ENCODE assay signal across 22 cellular contexts in genomic region chr18:1604751-1605150, GRCh38.
DNase-seq lines count a peak whose midpoint lies in the region; ATAC-seq, FAIRE-seq and TF ChIP-seq lines count a peak whose summit lies in the region.
"Had no signal": no experiment of that assay in that cellular context is flagged by ENCODE, and none has a peak within 500 bp of the region (broad histone marks: within the 10 kb centered on the region; RNA-seq: fewer than 3 reads in every experiment).

No MANE protein-coding gene starts in this region.

- no peak overlapping the region for H2BK5ac ChIP-seq in H1 (ENCODE audit: low read depth, low read length)

- H2BK12ac ChIP-seq in H1 (ENCODE audit: low read depth, low read length) = no peak overlapping the region

- H2AFZ ChIP-seq in PC-9 (peak overlapping the region; percentile 67), H1 (ENCODE audit: low read length) (peak overlapping the region; percentile 85; the same call in 1 of the 2 replicates)
- H2AFZ ChIP-seq: GM23248 had no signal

- ATAC-seq in GM21367 (IDR thresholded peaks at IDR 0.05; ENCODE audit: unreplicated experiment) (no peak), HG02588 (IDR thresholded peaks at IDR 0.05; ENCODE audit: unreplicated experiment) (no peak)
- ATAC-seq: GM12878, HCT116 had no signal

- no peak overlapping the region for H2AK5ac ChIP-seq in H1 (ENCODE audit: low read depth, low read length)

- BruUV-seq in PC-9 (replicated peaks; lab: Mats Ljungman, UMichigan) = no TSS peak

- H2BK20ac ChIP-seq in H1 (ENCODE audit: low read length) = no peak overlapping the region

- TF ChIP-seq POLR2A in H1 (IDR thresholded peaks at IDR 0.05; ENCODE audit: control extremely low read depth in 1 of 2, low read depth in 2 of 2, low read length in 2 of 2) = no peak

- H3K9me2 ChIP-seq in PC-9 (ENCODE audit: insufficient read depth) = no peaks in the 10 kb centered on the region

- no peak overlapping the region for H4K8ac ChIP-seq in H1 (ENCODE audit: extremely low read depth, insufficient read depth, low read length)

- no peaks in the 10 kb centered on the region for H3K23me2 ChIP-seq in H1 (ENCODE audit: low read depth, low read length)

- no peaks in the 10 kb centered on the region for H3K79me2 ChIP-seq in PC-9 (ENCODE audit: low read depth)
- no peaks in the 10 kb centered on the region for H3K79me2 ChIP-seq in H1 (ENCODE audit: control insufficient read depth in 1 of 2, insufficient read depth in 2 of 2, low read length in 2 of 2)

- H3K79me1 ChIP-seq in H1 (ENCODE audit: low read depth, low read length) = no peaks in the 10 kb centered on the region

- no peak for FAIRE-seq in H1 (lab: Jason Lieb, UNC)
- FAIRE-seq: GM12878, H54, HTR-8/SVneo had no signal

- no peaks in the 10 kb centered on the region for H3F3A ChIP-seq in PC-9 (ENCODE audit: insufficient read depth, low read depth)

- no peak overlapping the region for H3K56ac ChIP-seq in H1 (replicated peaks; ENCODE audit: insufficient read length, low read depth, low read length)

- H3K36me3 ChIP-seq in PC-9 (ENCODE audit: low read depth) (no peaks in the 10 kb centered on the region), H1 (ENCODE audit: control insufficient read depth in 2 of 4, insufficient read depth in 4 of 4, low read length in 3 of 4) (no peaks in the 10 kb centered on the region)
- H3K36me3 ChIP-seq: BLaER1 had no signal

- no peak overlapping the region for H2BK120ac ChIP-seq in H1 (replicated peaks; ENCODE audit: low read depth, low read length)

- H3K4me2 ChIP-seq in PC-9 (no peak overlapping the region), H1 (ENCODE audit: insufficient read depth in 1 of 2, low read depth in 2 of 2, low read length in 2 of 2) (no peak overlapping the region)
- H3K4me2 ChIP-seq: BLaER1 had no signal

- no peak overlapping the region for H2BK15ac ChIP-seq in H1 (ENCODE audit: low read length)

- TF ChIP-seq CTCF in PC-9 (conservative IDR thresholded peaks at IDR 0.05) (no peak), H1 (IDR thresholded peaks at IDR 0.05; ENCODE audit: control extremely low read depth in 1 of 3, insufficient read depth in 1 of 3, low read depth in 1 of 3, low read length in 3 of 3) (no peak)

- POLR2A ChIA-PET in PC-9 (lab: Charles Lee; ENCODE audit: unreplicated experiment) (no interaction called here), H1 (lab: Charles Lee; ENCODE audit: partially characterized antibody) (interaction anchor here (0.7 kb wide), 1 partner anchor 623 kb away, joined by 3 read pairs; no protein-coding TSS in a partner anchor)

- H4K20me1 ChIP-seq in PC-9 (ENCODE audit: insufficient read depth) (no peaks in the 10 kb centered on the region), H1 (replicated peaks in 1 of 2; ENCODE audit: control insufficient read depth in 1 of 2, insufficient read depth in 2 of 2, low read length in 2 of 2) (no peaks in the 10 kb centered on the region)
- H4K20me1 ChIP-seq: BLaER1 had no signal

- H4K91ac ChIP-seq in H1 (replicated peaks; ENCODE audit: insufficient read length, low read length) = no peak overlapping the region

- H3K9me3 ChIP-seq in PC-9 (ENCODE audit: insufficient read depth, low read depth) (no peaks in the 10 kb centered on the region), H1 (ENCODE audit: insufficient read depth in 2 of 2, low read depth in 1 of 2, low read length in 1 of 2) (no peaks in the 10 kb centered on the region)
- H3K9me3 ChIP-seq: BLaER1 had no signal

- H3K4me3 ChIP-seq in PC-9 (no peak overlapping the region), H1 (ENCODE audit: extremely low read depth in 1 of 4, insufficient read depth in 2 of 4, low read depth in 3 of 4, low read length in 4 of 4) (no peak overlapping the region)
- H3K4me3 ChIP-seq: BLaER1, GM12878, GM23248 had no signal

- no peak overlapping the region for H3K4ac ChIP-seq in H1 (replicated peaks; ENCODE audit: insufficient read length, low read depth, low read length)

- intact Hi-C loops in PC-9 (cut with micrococcal nuclease; ENCODE audit: unreplicated experiment) = no loop called here

- H3K18ac ChIP-seq in H1 (ENCODE audit: extremely low read depth, low read length) = no peak overlapping the region

- DNase-seq in D341Med (ENCODE audit: low spot score) (peak; percentile 71), NCI-H524 (lab: John Stamatoyannopoulos, UW) (peak; percentile 82 to 92), PC-9 (no peak), H1 (ENCODE audit: low read depth in 1 of 2, low spot score in 2 of 2) (no peak), NCI-H2081 treated with DMSO at 0.1 percent for 48 hours (lab: John Stamatoyannopoulos, UW) (no peak)
- DNase-seq in effector CD8-positive, alpha-beta T cell (lab: John Stamatoyannopoulos, UW) = no peak
- DNase-seq: 8988T; CD4-positive, alpha-beta memory T cell; DMS 273 treated with DMSO at 0.1 percent for 48 hours; DMS53; DND-41; EL; GM23248; HFFc6; IMR-90 had no signal

- H3K27ac ChIP-seq in PC-9 = no peak overlapping the region
- no peak overlapping the region for H3K27ac ChIP-seq in H1 (ENCODE audit: low read depth, low read length)
- H3K27ac ChIP-seq: BLaER1, GM23248 had no signal

- no peaks in the 10 kb centered on the region for H3K4me1 ChIP-seq in PC-9 (replicated peaks; ENCODE audit: insufficient read depth)
- H3K4me1 ChIP-seq in H1 (replicated peaks in 1 of 4; ENCODE audit: control insufficient read depth in 3 of 4, insufficient read depth in 4 of 4, low read length in 3 of 4) = no peaks in the 10 kb centered on the region
- H3K4me1 ChIP-seq: BLaER1 had no signal

- H4K5ac ChIP-seq in H1 (ENCODE audit: insufficient read length, low read depth, low read length) = no peak overlapping the region

- H3K14ac ChIP-seq in H1 (ENCODE audit: insufficient read length) = no peak overlapping the region

- no peak overlapping the region for H3K9ac ChIP-seq in H1 (replicated peaks in 1 of 4; ENCODE audit: extremely low read depth in 1 of 4, low read depth in 3 of 4, low read length in 3 of 4)
- H3K9ac ChIP-seq: BLaER1, GM23248 had no signal

- no peak overlapping the region for H3K23ac ChIP-seq in H1 (ENCODE audit: insufficient read length)

- no peaks in the 10 kb centered on the region for H3K27me3 ChIP-seq in PC-9 (ENCODE audit: insufficient read depth, low read depth)
- H3K27me3 ChIP-seq in H1 (replicated peaks in 1 of 4; ENCODE audit: control insufficient read depth in 3 of 4, extremely low read depth in 1 of 4, insufficient read depth in 3 of 4, low read length in 3 of 4) = no peaks in the 10 kb centered on the region
- H3K27me3 ChIP-seq: BLaER1 had no signal

- CTCF ChIA-PET in PC-9 (lab: Charles Lee) = no interaction called here
- CTCF ChIA-PET in H1 (lab: Charles Lee; ENCODE audit: partially characterized antibody) = interaction anchor here (2.7 kb wide), 1 partner anchor 59 kb away, joined by 10 read pairs; no protein-coding TSS in a partner anchor

- TF ChIP-seq EP300 in H1 (IDR thresholded peaks at IDR 0.05; ENCODE audit: borderline replicate concordance in 1 of 2, low read depth in 2 of 2, low read length in 2 of 2) = no peak

- 95% methylated on average over 5 of the region's 5 CpGs; no CpG with 5 or more reads in 1 of the 2 experiments for WGBS in H1 (ENCODE audit: extremely low coverage in 1 of 2, insufficient coverage in 1 of 2, insufficient read length in 1 of 2, insufficient replicate concordance in 2 of 2, low coverage in 1 of 2, low lambda C conversion rate in 2 of 2, missing lambda C conversion rate in 1 of 2), 2 experiments

- TF ChIP-seq RAD21 in H1 (IDR thresholded peaks at IDR 0.05 in 1 of 2, conservative IDR thresholded peaks at IDR 0.05 in 1 of 2; ENCODE audit: low read depth in 2 of 2, low read length in 2 of 2) = no peak

TF ChIP-seq in H1, 55 proteins besides CTCF, POLR2A, EP300 and RAD21 (continues in another document):
- TF ChIP-seq E2F6 (IDR thresholded peaks at IDR 0.05) (no peak), SIN3A (conservative IDR thresholded peaks at IDR 0.05 in 1 of 2, IDR thresholded peaks at IDR 0.05 in 1 of 2; ENCODE audit: low read depth in 1 of 2, low read length in 2 of 2) (no peak), TBP (IDR thresholded peaks at IDR 0.05; ENCODE audit: low read depth, low read length) (no peak), TAF7 (optimal IDR thresholded peaks at IDR 0.05; ENCODE audit: borderline replicate concordance, low read depth, low read length) (no peak), CTBP2 (IDR thresholded peaks at IDR 0.05; ENCODE audit: borderline replicate concordance, insufficient read depth, insufficient read length, low read length) (no peak), USF2 (IDR thresholded peaks at IDR 0.05; ENCODE audit: low read length) (no peak), KDM4A (IDR thresholded peaks at IDR 0.05; ENCODE audit: low read depth, low read length, severe bottlenecking) (no peak), SAP30 (IDR thresholded peaks at IDR 0.05; ENCODE audit: insufficient read depth, insufficient replicate concordance, low read length) (no peak), JUN (IDR thresholded peaks at IDR 0.05; ENCODE audit: low read depth, low read length) (no peak), KDM1A (IDR thresholded peaks at IDR 0.05; ENCODE audit: borderline replicate concordance, low read length) (no peak), RBBP5 (IDR thresholded peaks at IDR 0.05; ENCODE audit: borderline replicate concordance, low read depth, low read length) (no peak), MAX (IDR thresholded peaks at IDR 0.05) (no peak), JUND (IDR thresholded peaks at IDR 0.05; ENCODE audit: low read length) (no peak), ATF3 (IDR thresholded peaks at IDR 0.05; ENCODE audit: insufficient read depth, low read depth, low read length) (no peak), SP4 (IDR thresholded peaks at IDR 0.05; ENCODE audit: low read length) (no peak)

Comparison
In these comparisons a context has a peak if more than half of its experiments do, and no peak if none do; other contexts are left out.
1. DNase-seq: peak in D341Med (single experiment) and NCI-H524 (2 of 2); none in PC-9 (0 of 2), H1 (0 of 2), NCI-H2081 treated with DMSO at 0.1 percent for 48 hours (single experiment) and effector CD8-positive, alpha-beta T cell (single experiment).